Comparison of ENCODE assay signal across 2 cellular contexts in the genomic region with DNA sequence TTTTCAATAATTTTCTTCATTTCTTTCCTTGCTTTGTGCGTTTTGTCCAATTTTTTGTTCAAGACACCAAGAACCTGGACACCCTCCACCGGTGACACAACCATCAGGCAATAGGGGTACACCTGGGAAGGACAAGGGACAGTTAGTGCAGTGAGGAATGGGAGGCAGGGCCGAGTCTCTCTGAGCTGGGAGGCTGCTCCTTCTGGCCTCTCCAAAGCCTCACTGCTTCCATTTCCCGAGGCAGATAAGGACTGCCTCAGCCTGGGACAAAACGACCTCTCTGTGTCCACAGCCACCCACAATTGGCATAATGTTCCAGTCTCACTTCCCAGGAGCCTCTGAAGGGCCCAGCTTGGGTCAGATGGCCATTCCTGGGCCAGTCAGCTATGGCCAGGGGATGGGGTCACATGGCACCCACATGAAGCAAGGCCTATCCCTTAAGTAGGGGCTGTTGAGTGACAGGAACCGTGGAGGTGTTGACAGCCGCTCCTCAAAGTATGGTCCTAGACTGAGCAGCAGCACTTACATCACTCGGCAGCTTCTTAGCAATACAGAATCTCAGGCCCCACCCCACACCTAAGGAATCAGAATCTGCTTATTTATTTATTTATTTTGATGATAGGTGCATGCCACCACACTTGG.
TF ChIP-seq lines count a peak whose summit lies in the region.

No MANE protein-coding gene starts in this region.

TF ChIP-seq in IMR-90, 13 proteins besides CTCF, POLR2A, EP300 and RAD21:
- TF ChIP-seq SMC3 (IDR thresholded peaks at IDR 0.05; ENCODE audit: low read depth, low read length) (no peak), RCOR1 (IDR thresholded peaks at IDR 0.05; ENCODE audit: insufficient replicate concordance, low read length) (no peak), CHD1 (IDR thresholded peaks at IDR 0.05; ENCODE audit: low read depth, low read length) (no peak), NFE2L2 (IDR thresholded peaks at IDR 0.05; ENCODE audit: low read depth, low read length) (no peak), RFX5 (IDR thresholded peaks at IDR 0.05; ENCODE audit: low read depth, low read length) (no peak), MAZ (IDR thresholded peaks at IDR 0.05; ENCODE audit: borderline replicate concordance, low read depth, low read length) (no peak)
- TF ChIP-seq, protein P1, sequence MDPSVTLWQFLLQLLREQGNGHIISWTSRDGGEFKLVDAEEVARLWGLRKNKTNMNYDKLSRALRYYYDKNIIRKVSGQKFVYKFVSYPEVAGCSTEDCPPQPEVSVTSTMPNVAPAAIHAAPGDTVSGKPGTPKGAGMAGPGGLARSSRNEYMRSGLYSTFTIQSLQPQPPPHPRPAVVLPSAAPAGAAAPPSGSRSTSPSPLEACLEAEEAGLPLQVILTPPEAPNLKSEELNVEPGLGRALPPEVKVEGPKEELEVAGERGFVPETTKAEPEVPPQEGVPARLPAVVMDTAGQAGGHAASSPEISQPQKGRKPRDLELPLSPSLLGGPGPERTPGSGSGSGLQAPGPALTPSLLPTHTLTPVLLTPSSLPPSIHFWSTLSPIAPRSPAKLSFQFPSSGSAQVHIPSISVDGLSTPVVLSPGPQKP (IDR thresholded peaks at IDR 0.05; ENCODE audit: borderline replicate concordance, low read depth, low read length) = no peak

TF ChIP-seq in K562, 482 proteins besides CTCF, POLR2A, EP300 and RAD21:
- TF ChIP-seq, protein P2, sequence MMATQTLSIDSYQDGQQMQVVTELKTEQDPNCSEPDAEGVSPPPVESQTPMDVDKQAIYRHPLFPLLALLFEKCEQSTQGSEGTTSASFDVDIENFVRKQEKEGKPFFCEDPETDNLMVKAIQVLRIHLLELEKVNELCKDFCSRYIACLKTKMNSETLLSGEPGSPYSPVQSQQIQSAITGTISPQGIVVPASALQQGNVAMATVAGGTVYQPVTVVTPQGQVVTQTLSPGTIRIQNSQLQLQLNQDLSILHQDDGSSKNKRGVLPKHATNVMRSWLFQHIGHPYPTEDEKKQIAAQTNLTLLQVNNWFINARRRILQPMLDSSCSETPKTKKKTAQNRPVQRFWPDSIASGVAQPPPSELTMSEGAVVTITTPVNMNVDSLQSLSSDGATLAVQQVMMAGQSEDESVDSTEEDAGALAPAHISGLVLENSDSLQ (IDR thresholded peaks at IDR 0.05) = peak; percentile 87
- TF ChIP-seq, protein P3, sequence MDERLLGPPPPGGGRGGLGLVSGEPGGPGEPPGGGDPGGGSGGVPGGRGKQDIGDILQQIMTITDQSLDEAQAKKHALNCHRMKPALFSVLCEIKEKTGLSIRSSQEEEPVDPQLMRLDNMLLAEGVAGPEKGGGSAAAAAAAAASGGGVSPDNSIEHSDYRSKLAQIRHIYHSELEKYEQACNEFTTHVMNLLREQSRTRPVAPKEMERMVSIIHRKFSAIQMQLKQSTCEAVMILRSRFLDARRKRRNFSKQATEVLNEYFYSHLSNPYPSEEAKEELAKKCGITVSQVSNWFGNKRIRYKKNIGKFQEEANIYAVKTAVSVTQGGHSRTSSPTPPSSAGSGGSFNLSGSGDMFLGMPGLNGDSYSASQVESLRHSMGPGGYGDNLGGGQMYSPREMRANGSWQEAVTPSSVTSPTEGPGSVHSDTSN (CRISPR knock-in tag; IDR thresholded peaks at IDR 0.05; ENCODE audit: low read depth) = peak; percentile 26; the same call in 1 of the 2 replicates
- TF ChIP-seq, protein P3 (tag; conservative IDR thresholded peaks at IDR 0.05; ENCODE audit: low read depth) = peak; percentile 80
- TF ChIP-seq, protein P4, sequence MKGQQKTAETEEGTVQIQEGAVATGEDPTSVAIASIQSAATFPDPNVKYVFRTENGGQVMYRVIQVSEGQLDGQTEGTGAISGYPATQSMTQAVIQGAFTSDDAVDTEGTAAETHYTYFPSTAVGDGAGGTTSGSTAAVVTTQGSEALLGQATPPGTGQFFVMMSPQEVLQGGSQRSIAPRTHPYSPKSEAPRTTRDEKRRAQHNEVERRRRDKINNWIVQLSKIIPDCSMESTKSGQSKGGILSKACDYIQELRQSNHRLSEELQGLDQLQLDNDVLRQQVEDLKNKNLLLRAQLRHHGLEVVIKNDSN (CRISPR knock-in tag; IDR thresholded peaks at IDR 0.05) = peak; percentile 53; the same call in 1 of the 2 replicates
- TF ChIP-seq MEIS2 (IDR thresholded peaks at IDR 0.05; ENCODE audit: partially characterized antibody) (peak; percentile 88), CEBPG (CRISPR knock-in tag; IDR thresholded peaks at IDR 0.05) (peak; percentile 41), CEBPG (tag; conservative IDR thresholded peaks at IDR 0.05 in 1 of 2, IDR thresholded peaks at IDR 0.05 in 1 of 2) (no peak)
- TF ChIP-seq, protein P5, sequence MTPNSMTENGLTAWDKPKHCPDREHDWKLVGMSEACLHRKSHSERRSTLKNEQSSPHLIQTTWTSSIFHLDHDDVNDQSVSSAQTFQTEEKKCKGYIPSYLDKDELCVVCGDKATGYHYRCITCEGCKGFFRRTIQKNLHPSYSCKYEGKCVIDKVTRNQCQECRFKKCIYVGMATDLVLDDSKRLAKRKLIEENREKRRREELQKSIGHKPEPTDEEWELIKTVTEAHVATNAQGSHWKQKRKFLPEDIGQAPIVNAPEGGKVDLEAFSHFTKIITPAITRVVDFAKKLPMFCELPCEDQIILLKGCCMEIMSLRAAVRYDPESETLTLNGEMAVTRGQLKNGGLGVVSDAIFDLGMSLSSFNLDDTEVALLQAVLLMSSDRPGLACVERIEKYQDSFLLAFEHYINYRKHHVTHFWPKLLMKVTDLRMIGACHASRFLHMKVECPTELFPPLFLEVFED (CRISPR knock-in tag; conservative IDR thresholded peaks at IDR 0.05) = no peak
